In genomic region chr3:158520433-158520832, GRCh38 we compare ENCODE assay signal across 23 cellular contexts.
"Had no signal": no experiment of that assay in that cellular context is flagged by ENCODE, and none has a peak within 500 bp of the region (broad histone marks: within the 10 kb centered on the region; RNA-seq: fewer than 3 reads in every experiment).

No MANE protein-coding gene starts in this region.

- DNase-seq: activated CD4-positive, alpha-beta T cell treated with anti-CD3 and anti-CD28 coated beads for 4 hours; activated CD4-positive, alpha-beta T cell treated with anti-CD3 and anti-CD28 coated beads, Interleukin-2, amount 50 U/mL, for 4 hours; activated CD4-positive, CD25-positive, alpha-beta regulatory T cell; activated effector memory CD4-positive, alpha-beta T cell treated with Interleukin-2 at 50 U/mL for 16 hours; activated naive CD4-positive, alpha-beta T cell treated with Interleukin-2 at 50 U/mL for 16 hours; activated naive CD8-positive, alpha-beta T cell treated with anti-CD3 and anti-CD28 coated beads for 36 hours; amniotic stem cell; caudate nucleus; cortex of kidney; endodermal cell; gastrocnemius medialis; glutamatergic neuron; islet precursor cell; left ventricle myocardium inferior; mucosa of descending colon; stimulated activated CD4-positive, alpha-beta T cell treated with anti-CD3 and anti-CD28 coated beads, Interleukin-2, amount 100 ng/mL, for 48 hours; stimulated activated naive CD4-positive, alpha-beta T cell treated with Interleukin-2 at 50 U/mL for 16 hours; testis; transverse colon had no signal

- H3K36me3 ChIP-seq: gastrocnemius medialis, left ventricle myocardium inferior, right atrium auricular region, transverse colon had no signal

- H3K27me3 ChIP-seq: gastrocnemius medialis, right atrium auricular region, testis, transverse colon had no signal

- H3K4me3 ChIP-seq: gastrocnemius medialis, left ventricle myocardium inferior, mucosa of descending colon, right atrium auricular region, testis, transverse colon had no signal

- FAIRE-seq: urothelium cell line had no signal

- H3K4me3 Mint-ChIP-seq: activated naive CD8-positive, alpha-beta T cell treated with anti-CD3 and anti-CD28 coated beads for 36 hours; endodermal cell; natural killer cell treated with Interleukin-12 subunit alpha and Interleukin-12 subunit beta and Interleukin-15 and Interleukin-18, amount 100 ng/mL, for 72 hours had no signal

- H3K9me3 Mint-ChIP-seq: activated naive CD8-positive, alpha-beta T cell treated with anti-CD3 and anti-CD28 coated beads for 36 hours had no signal

- H3K4me1 ChIP-seq: gastrocnemius medialis, right atrium auricular region, testis, transverse colon had no signal

- H3K27ac ChIP-seq: gastrocnemius medialis, left ventricle myocardium inferior, right atrium auricular region, testis, transverse colon had no signal

- H3K9me3 ChIP-seq: gastrocnemius medialis, right atrium auricular region, testis, transverse colon had no signal

- H3K36me3 Mint-ChIP-seq: natural killer cell treated with Interleukin-12 subunit alpha and Interleukin-12 subunit beta and Interleukin-15 and Interleukin-18, amount 100 ng/mL, for 72 hours had no signal

- H3K27ac Mint-ChIP-seq: activated naive CD8-positive, alpha-beta T cell treated with anti-CD3 and anti-CD28 coated beads for 36 hours; endodermal cell; natural killer cell treated with Interleukin-12 subunit alpha and Interleukin-12 subunit beta and Interleukin-15 and Interleukin-18, amount 100 ng/mL, for 72 hours had no signal

- H3K4me1 Mint-ChIP-seq: activated naive CD8-positive, alpha-beta T cell treated with anti-CD3 and anti-CD28 coated beads for 36 hours; endodermal cell had no signal

- H3K27me3 Mint-ChIP-seq: activated naive CD8-positive, alpha-beta T cell treated with anti-CD3 and anti-CD28 coated beads for 36 hours; natural killer cell treated with Interleukin-12 subunit alpha and Interleukin-12 subunit beta and Interleukin-15 and Interleukin-18, amount 100 ng/mL, for 72 hours had no signal

- ATAC-seq: esophagus mucosa; gastrocnemius medialis; mucosa of descending colon; natural killer cell treated with Interleukin-12 subunit alpha and Interleukin-12 subunit beta and Interleukin-15 and Interleukin-18, amount 100 ng/mL, for 72 hours had no signal
